In genomic region chr15:71708052-71708432, GRCh38 we compare ENCODE assay signal across 1 cellular context.
TF ChIP-seq lines count a peak whose summit lies in the region.

No MANE protein-coding gene starts in this region.

TF ChIP-seq in IMR-90, 13 proteins besides CTCF, POLR2A, EP300 and RAD21 (continued from another document):
- TF ChIP-seq FOS (IDR thresholded peaks at IDR 0.05; ENCODE audit: low read depth, low read length) (no peak), MXI1 (IDR thresholded peaks at IDR 0.05; ENCODE audit: borderline replicate concordance, low read depth, low read length) (no peak)
